In the genomic region with DNA sequence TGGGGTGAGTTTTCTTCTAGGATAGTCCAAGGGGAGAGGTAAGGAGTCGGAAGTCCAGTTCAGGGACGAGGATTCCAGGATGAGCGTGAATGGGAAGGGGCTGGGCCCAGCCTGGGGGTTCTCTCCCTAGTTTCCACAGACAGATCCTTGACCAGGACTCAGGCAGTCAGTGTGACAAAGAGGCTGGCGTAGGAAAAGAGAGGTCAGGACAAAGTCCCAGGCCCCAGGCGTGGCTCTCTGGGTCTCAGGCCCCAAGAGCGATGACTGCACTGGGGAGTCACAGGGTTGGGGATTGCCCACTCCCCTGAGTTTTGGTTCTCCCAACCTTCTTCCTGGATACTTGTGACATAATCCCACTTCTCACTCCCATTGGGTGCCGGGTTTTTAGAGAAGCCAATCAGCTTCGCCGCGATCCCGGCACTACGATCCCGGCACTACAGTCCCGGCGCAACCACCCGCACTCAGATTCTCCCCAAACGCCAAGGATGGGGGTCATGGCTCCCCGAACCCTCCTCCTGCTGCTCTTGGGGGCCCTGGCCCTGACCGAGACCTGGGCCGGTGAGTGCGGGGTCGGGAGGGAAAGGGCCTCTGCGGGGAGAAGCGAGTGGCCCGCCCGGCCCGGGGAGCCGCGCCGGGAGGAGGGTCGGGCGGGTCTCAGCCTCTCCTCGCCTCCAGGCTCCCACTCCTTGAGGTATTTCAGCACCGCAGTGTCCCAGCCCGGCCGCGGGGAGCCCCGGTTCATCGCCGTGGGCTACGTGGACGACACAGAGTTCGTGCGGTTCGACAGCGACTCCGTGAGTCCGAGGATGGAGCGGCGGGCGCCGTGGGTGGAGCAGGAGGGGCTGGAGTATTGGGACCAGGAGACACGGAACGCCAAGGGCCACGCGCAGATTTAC, we compare ENCODE assay signal across 1 cellular context.
TF ChIP-seq lines count a peak whose summit lies in the region.

No MANE protein-coding gene starts in this region.

TF ChIP-seq in HepG2, 621 proteins besides CTCF, POLR2A, EP300 and RAD21 (continued from another document and continues in another):
- TF ChIP-seq, protein P1, sequence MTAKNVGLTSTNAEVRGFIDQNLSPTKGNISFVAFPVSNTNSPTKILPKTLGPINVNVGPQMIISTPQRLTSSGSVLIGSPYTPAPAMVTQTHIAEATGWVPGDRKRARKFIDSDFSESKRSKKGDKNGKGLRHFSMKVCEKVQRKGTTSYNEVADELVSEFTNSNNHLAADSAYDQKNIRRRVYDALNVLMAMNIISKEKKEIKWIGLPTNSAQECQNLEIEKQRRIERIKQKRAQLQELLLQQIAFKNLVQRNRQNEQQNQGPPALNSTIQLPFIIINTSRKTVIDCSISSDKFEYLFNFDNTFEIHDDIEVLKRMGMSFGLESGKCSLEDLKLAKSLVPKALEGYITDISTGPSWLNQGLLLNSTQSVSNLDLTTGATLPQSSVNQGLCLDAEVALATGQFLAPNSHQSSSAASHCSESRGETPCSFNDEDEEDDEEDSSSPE (CRISPR knock-in tag; IDR thresholded peaks at IDR 0.05) = no peak; the same call in 1 of the 2 replicates
- TF ChIP-seq BHLHE40 (IDR thresholded peaks at IDR 0.05; ENCODE audit: low read length) = peak; percentile 35; the same call in 1 of the 2 replicates
- no peak for TF ChIP-seq ZNF749 (CRISPR knock-in tag; IDR thresholded peaks at IDR 0.05; ENCODE audit: borderline replicate concordance)
- TF ChIP-seq ZNF792 (CRISPR knock-in tag; IDR thresholded peaks at IDR 0.05) = no peak
- TF ChIP-seq ZSCAN12 (CRISPR knock-in tag; IDR thresholded peaks at IDR 0.05) = no peak
- no peak for TF ChIP-seq ZNF256 (CRISPR knock-in tag; conservative IDR thresholded peaks at IDR 0.05)
- TF ChIP-seq, protein P2, sequence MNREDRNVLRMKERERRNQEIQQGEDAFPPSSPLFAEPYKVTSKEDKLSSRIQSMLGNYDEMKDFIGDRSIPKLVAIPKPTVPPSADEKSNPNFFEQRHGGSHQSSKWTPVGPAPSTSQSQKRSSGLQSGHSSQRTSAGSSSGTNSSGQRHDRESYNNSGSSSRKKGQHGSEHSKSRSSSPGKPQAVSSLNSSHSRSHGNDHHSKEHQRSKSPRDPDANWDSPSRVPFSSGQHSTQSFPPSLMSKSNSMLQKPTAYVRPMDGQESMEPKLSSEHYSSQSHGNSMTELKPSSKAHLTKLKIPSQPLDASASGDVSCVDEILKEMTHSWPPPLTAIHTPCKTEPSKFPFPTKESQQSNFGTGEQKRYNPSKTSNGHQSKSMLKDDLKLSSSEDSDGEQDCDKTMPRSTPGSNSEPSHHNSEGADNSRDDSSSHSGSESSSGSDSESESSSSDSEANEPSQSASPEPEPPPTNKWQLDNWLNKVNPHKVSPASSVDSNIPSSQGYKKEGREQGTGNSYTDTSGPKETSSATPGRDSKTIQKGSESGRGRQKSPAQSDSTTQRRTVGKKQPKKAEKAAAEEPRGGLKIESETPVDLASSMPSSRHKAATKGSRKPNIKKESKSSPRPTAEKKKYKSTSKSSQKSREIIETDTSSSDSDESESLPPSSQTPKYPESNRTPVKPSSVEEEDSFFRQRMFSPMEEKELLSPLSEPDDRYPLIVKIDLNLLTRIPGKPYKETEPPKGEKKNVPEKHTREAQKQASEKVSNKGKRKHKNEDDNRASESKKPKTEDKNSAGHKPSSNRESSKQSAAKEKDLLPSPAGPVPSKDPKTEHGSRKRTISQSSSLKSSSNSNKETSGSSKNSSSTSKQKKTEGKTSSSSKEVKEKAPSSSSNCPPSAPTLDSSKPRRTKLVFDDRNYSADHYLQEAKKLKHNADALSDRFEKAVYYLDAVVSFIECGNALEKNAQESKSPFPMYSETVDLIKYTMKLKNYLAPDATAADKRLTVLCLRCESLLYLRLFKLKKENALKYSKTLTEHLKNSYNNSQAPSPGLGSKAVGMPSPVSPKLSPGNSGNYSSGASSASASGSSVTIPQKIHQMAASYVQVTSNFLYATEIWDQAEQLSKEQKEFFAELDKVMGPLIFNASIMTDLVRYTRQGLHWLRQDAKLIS (CRISPR knock-in tag; IDR thresholded peaks at IDR 0.05) = no peak
- no peak for TF ChIP-seq ELF4 (CRISPR knock-in tag; IDR thresholded peaks at IDR 0.05; ENCODE audit: borderline replicate concordance)
- TF ChIP-seq, protein P3, sequence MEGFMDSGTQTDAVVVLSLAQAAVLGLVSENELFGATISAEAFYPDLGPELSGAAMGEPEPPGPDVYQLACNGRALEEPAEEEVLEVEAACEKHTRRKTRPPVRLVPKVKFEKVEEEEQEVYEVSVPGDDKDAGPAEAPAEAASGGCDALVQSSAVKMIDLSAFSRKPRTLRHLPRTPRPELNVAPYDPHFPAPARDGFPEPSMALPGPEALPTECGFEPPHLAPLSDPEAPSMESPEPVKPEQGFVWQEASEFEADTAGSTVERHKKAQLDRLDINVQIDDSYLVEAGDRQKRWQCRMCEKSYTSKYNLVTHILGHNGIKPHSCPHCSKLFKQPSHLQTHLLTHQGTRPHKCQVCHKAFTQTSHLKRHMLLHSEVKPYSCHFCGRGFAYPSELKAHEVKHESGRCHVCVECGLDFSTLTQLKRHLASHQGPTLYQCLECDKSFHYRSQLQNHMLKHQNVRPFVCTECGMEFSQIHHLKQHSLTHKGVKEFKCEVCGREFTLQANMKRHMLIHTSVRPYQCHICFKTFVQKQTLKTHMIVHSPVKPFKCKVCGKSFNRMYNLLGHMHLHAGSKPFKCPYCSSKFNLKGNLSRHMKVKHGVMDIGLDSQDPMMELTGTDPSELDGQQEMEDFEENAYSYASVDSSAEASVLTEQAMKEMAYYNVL (CRISPR knock-in tag; IDR thresholded peaks at IDR 0.05; ENCODE audit: borderline replicate concordance) = 0 out of 2 replicates have a peak, but pooled peaks have one; percentile 20
- peak; percentile 91 for TF ChIP-seq ZNF501 (CRISPR knock-in tag; IDR thresholded peaks at IDR 0.05)
- TF ChIP-seq NFKB2 (CRISPR knock-in tag; IDR thresholded peaks at IDR 0.05; ENCODE audit: borderline replicate concordance) = peak; percentile 59; the same call in 1 of the 2 replicates
- TF ChIP-seq SMAD1 (CRISPR knock-in tag; IDR thresholded peaks at IDR 0.05; ENCODE audit: borderline replicate concordance, low read depth) = no peak
- TF ChIP-seq, protein P4, sequence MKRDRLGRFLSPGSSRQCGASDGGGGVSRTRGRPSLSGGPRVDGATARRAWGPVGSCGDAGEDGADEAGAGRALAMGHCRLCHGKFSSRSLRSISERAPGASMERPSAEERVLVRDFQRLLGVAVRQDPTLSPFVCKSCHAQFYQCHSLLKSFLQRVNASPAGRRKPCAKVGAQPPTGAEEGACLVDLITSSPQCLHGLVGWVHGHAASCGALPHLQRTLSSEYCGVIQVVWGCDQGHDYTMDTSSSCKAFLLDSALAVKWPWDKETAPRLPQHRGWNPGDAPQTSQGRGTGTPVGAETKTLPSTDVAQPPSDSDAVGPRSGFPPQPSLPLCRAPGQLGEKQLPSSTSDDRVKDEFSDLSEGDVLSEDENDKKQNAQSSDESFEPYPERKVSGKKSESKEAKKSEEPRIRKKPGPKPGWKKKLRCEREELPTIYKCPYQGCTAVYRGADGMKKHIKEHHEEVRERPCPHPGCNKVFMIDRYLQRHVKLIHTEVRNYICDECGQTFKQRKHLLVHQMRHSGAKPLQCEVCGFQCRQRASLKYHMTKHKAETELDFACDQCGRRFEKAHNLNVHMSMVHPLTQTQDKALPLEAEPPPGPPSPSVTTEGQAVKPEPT (CRISPR knock-in tag; IDR thresholded peaks at IDR 0.05; ENCODE audit: low read depth) = no peak
- no peak; the same call in 1 of the 2 replicates for TF ChIP-seq ZNF317 (CRISPR knock-in tag; IDR thresholded peaks at IDR 0.05)
- TF ChIP-seq ZNF557 (CRISPR knock-in tag; IDR thresholded peaks at IDR 0.05) = no peak
- TF ChIP-seq TEAD3 (CRISPR knock-in tag; optimal IDR thresholded peaks at IDR 0.05; ENCODE audit: borderline replicate concordance) = peak; percentile 2
- no peak for TF ChIP-seq EHMT2 (IDR thresholded peaks at IDR 0.05; ENCODE audit: borderline replicate concordance, low read depth, low read length)
- TF ChIP-seq, protein P5, sequence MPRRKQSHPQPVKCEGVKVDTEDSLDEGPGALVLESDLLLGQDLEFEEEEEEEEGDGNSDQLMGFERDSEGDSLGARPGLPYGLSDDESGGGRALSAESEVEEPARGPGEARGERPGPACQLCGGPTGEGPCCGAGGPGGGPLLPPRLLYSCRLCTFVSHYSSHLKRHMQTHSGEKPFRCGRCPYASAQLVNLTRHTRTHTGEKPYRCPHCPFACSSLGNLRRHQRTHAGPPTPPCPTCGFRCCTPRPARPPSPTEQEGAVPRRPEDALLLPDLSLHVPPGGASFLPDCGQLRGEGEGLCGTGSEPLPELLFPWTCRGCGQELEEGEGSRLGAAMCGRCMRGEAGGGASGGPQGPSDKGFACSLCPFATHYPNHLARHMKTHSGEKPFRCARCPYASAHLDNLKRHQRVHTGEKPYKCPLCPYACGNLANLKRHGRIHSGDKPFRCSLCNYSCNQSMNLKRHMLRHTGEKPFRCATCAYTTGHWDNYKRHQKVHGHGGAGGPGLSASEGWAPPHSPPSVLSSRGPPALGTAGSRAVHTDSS (CRISPR knock-in tag; conservative IDR thresholded peaks at IDR 0.05) = peak; percentile 12; the same call in 1 of the 2 replicates
- peak; percentile 59; the same call in 1 of the 2 replicates for TF ChIP-seq YEATS4 (CRISPR knock-in tag; IDR thresholded peaks at IDR 0.05; ENCODE audit: borderline replicate concordance)
- 0 out of 2 replicates have a peak, but pooled peaks have one; percentile 50 for TF ChIP-seq ISL2 (CRISPR knock-in tag; IDR thresholded peaks at IDR 0.05)
- peak; percentile 38; the same call in 1 of the 2 replicates for TF ChIP-seq YEATS2 (CRISPR knock-in tag; IDR thresholded peaks at IDR 0.05; ENCODE audit: borderline replicate concordance)
- TF ChIP-seq GABPB1 (CRISPR knock-in tag; IDR thresholded peaks at IDR 0.05) = peak; percentile 65; the same call in 1 of the 2 replicates
- no peak for TF ChIP-seq ZNF564 (CRISPR knock-in tag; IDR thresholded peaks at IDR 0.05)
- no peak for TF ChIP-seq CENPT (CRISPR knock-in tag; IDR thresholded peaks at IDR 0.05; ENCODE audit: low read depth)
- no peak for TF ChIP-seq PHF5A (CRISPR knock-in tag; IDR thresholded peaks at IDR 0.05; ENCODE audit: low read depth, unreplicated experiment)
- TF ChIP-seq ZNF572 (CRISPR knock-in tag; IDR thresholded peaks at IDR 0.05) = no peak
- TF ChIP-seq GLI4 (CRISPR knock-in tag; IDR thresholded peaks at IDR 0.05; ENCODE audit: borderline replicate concordance) = 0 out of 2 replicates have a peak, but pooled peaks have one; percentile 51
- TF ChIP-seq PCBP2 (optimal IDR thresholded peaks at IDR 0.05; ENCODE audit: low read depth, low read length, poor library complexity, severe bottlenecking) = no peak
- TF ChIP-seq, protein P6, sequence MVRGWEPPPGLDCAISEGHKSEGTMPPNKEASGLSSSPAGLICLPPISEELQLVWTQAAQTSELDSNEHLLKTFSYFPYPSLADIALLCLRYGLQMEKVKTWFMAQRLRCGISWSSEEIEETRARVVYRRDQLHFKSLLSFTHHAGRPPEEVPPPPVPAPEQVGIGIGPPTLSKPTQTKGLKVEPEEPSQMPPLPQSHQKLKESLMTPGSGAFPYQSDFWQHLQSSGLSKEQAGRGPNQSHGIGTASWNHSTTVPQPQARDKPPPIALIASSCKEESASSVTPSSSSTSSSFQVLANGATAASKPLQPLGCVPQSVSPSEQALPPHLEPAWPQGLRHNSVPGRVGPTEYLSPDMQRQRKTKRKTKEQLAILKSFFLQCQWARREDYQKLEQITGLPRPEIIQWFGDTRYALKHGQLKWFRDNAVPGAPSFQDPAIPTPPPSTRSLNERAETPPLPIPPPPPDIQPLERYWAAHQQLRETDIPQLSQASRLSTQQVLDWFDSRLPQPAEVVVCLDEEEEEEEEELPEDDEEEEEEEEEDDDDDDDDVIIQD (CRISPR knock-in tag; IDR thresholded peaks at IDR 0.05; ENCODE audit: low read depth) = no peak
- no peak for TF ChIP-seq TBX3 (IDR thresholded peaks at IDR 0.05; ENCODE audit: borderline replicate concordance)
- 0 out of 2 replicates have a peak, but pooled peaks have one; percentile 65 for TF ChIP-seq ZNF136 (CRISPR knock-in tag; IDR thresholded peaks at IDR 0.05; ENCODE audit: low read depth)
- peak; percentile 19; the same call in 1 of the 2 replicates for TF ChIP-seq DR1 (CRISPR knock-in tag; IDR thresholded peaks at IDR 0.05)
- TF ChIP-seq, protein P7, sequence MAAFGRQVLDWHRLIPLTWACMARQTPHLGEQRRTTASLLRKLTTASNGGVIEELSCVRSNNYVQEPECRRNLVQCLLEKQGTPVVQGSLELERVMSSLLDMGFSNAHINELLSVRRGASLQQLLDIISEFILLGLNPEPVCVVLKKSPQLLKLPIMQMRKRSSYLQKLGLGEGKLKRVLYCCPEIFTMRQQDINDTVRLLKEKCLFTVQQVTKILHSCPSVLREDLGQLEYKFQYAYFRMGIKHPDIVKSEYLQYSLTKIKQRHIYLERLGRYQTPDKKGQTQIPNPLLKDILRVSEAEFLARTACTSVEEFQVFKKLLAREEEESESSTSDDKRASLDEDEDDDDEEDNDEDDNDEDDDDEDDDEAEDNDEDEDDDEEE (CRISPR knock-in tag; IDR thresholded peaks at IDR 0.05) = peak; percentile 81; the same call in 1 of the 2 replicates
- TF ChIP-seq MZF1 (CRISPR knock-in tag; IDR thresholded peaks at IDR 0.05; ENCODE audit: borderline replicate concordance) = no peak
- TF ChIP-seq, protein P8, sequence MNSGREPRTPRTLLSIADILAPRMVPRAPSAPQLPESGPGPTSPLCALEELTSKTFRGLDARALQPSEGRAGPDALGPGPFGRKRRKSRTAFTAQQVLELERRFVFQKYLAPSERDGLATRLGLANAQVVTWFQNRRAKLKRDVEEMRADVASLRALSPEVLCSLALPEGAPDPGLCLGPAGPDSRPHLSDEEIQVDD (CRISPR knock-in tag; IDR thresholded peaks at IDR 0.05; ENCODE audit: borderline replicate concordance) = no peak
- TF ChIP-seq ZNF607 (CRISPR knock-in tag; IDR thresholded peaks at IDR 0.05; ENCODE audit: borderline replicate concordance) = no peak
- TF ChIP-seq, protein P9, sequence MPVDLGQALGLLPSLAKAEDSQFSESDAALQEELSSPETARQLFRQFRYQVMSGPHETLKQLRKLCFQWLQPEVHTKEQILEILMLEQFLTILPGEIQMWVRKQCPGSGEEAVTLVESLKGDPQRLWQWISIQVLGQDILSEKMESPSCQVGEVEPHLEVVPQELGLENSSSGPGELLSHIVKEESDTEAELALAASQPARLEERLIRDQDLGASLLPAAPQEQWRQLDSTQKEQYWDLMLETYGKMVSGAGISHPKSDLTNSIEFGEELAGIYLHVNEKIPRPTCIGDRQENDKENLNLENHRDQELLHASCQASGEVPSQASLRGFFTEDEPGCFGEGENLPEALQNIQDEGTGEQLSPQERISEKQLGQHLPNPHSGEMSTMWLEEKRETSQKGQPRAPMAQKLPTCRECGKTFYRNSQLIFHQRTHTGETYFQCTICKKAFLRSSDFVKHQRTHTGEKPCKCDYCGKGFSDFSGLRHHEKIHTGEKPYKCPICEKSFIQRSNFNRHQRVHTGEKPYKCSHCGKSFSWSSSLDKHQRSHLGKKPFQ (CRISPR knock-in tag; IDR thresholded peaks at IDR 0.05; ENCODE audit: insufficient replicate concordance) = no peak
- no peak for TF ChIP-seq ZNF562 (CRISPR knock-in tag; IDR thresholded peaks at IDR 0.05; ENCODE audit: borderline replicate concordance)
- no peak for TF ChIP-seq ONECUT2 (CRISPR knock-in tag; IDR thresholded peaks at IDR 0.05)
- peak; percentile 45; the same call in 1 of the 2 replicates for TF ChIP-seq ZNF616 (CRISPR knock-in tag; IDR thresholded peaks at IDR 0.05; ENCODE audit: low read depth)
- no peak for TF ChIP-seq RFX3 (CRISPR knock-in tag; IDR thresholded peaks at IDR 0.05)
- peak; percentile 5; the same call in 1 of the 2 replicates for TF ChIP-seq TGIF2 (CRISPR knock-in tag; IDR thresholded peaks at IDR 0.05)
- no peak for TF ChIP-seq PAF1 (CRISPR knock-in tag; IDR thresholded peaks at IDR 0.05)
- TF ChIP-seq ZNF644 (CRISPR knock-in tag; IDR thresholded peaks at IDR 0.05; ENCODE audit: low read depth) = no peak
- TF ChIP-seq TARDBP (CRISPR knock-in tag; IDR thresholded peaks at IDR 0.05) = no peak
